In the genomic region with DNA sequence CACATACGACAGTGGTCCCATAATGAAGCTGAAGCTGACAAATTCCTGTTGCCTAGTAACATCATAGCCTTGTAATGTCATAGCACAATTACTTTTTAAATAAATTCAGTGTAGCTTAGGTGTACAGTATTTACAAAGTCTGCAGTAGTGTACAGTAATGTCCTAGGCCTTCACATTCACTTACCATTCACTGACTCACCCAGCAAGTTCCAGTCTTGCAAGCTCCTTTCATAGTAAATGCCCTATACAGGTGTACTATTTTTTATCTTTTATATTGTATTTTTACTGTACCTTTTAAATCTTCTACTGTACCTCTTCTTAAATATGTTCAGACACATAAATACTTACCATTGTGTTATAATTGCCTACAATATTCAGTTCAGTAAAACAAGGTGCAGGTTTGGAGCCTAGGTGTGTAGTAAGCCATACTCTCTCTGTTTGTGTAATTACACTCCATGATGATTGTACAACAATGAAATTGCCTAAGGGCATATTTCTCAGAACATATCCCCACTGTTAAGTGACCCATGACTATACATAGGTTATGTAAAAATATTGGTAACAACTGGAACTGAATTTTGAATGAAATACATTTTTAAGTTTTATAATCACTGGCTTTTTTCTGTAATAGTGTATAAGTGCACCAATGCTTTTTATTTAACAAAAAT, we compare ENCODE assay signal across 25 cellular contexts. TPM values are rescaled to one million over a fixed set of nuclear protein-coding genes. Genes with fewer than 3 reads are reported as not detected.
DNase-seq lines count a peak whose midpoint lies in the region; ATAC-seq and TF ChIP-seq lines count a peak whose summit lies in the region.
"Had no signal": no experiment of that assay in that cellular context is flagged by ENCODE, and none has a peak within 500 bp of the region (broad histone marks: within the 10 kb centered on the region; RNA-seq: fewer than 3 reads in every experiment).

No MANE protein-coding gene starts in this region.

- peak; percentile 10 for ATAC-seq in mucosa of descending colon
- ATAC-seq: CD8-positive, alpha-beta T cell; K562 had no signal

- no peaks in the 10 kb centered on the region for H3K4me1 ChIP-seq in mucosa of descending colon (ENCODE audit: low read depth)

- no peak overlapping the region for H3K4me3 ChIP-seq in epithelial cell of esophagus (ENCODE audit: low read length)
- H3K4me3 ChIP-seq in mucosa of descending colon: no peak overlapping the region
- H3K4me3 ChIP-seq: K562, SK-N-MC had no signal

- TF ChIP-seq CTCF in epithelial cell of esophagus (IDR thresholded peaks at IDR 0.05; ENCODE audit: insufficient read depth, low read depth, low read length, missing control alignments): no peak
- TF ChIP-seq CTCF in mucosa of descending colon (IDR thresholded peaks at IDR 0.05): no peak

- peak; percentile 0 to 25 for DNase-seq in NCI-H2081 (lab: John Stamatoyannopoulos, UW)
- DNase-seq in NCI-H2081 treated with DMSO at 0.1 percent for 48 hours (lab: John Stamatoyannopoulos, UW): no peak
- peak; percentile 15 for DNase-seq in NCI-H748 (lab: John Stamatoyannopoulos, UW; ENCODE audit: unreplicated experiment)
- DNase-seq in epithelial cell of esophagus (ENCODE audit: low read depth): peak; percentile 67
- DNase-seq in mucosa of descending colon: no peak
- no peak for DNase-seq in NCI-H2029 (lab: John Stamatoyannopoulos, UW)
- no peak for DNase-seq in NCI-H524 treated with DMSO at 0.1 percent for 48 hours (lab: John Stamatoyannopoulos, UW)
- DNase-seq in stimulated activated CD4-positive, alpha-beta T cell treated with anti-CD3 and anti-CD28 coated beads, Interleukin-15, amount 100 ng/mL, for 24 hours: no peak
- DNase-seq: AML-193; C1 segment of cervical spinal cord; Calu3; CD8-positive, alpha-beta T cell; DMS153; H7; MM.1S; NCI-H1048; NCI-H510A; RPMI8226; SHP77 treated with DMSO at 0.1 percent for 48 hours; SW 1271 had no signal

- intact Hi-C loops in mucosa of descending colon (cut with DNase I, micrococcal nuclease): no loop called here

- peaks cover 8% of the 10 kb centered on the region for H3K9me3 ChIP-seq in mucosa of descending colon

- no peaks in the 10 kb centered on the region for H3K36me3 ChIP-seq in mucosa of descending colon (ENCODE audit: low read depth)

RNA-seq across cellular contexts. Expression of a gene that starts 33.5 kb away (rescaled TPM):
- not detected for total RNA-seq in mucosa of descending colon
- total RNA-seq: A172; Calu3; CD8-positive, alpha-beta T cell; G401; H7; K562; LHCN-M2 had no signal

Comparison
In these comparisons a context has a peak if more than half of its experiments do, and no peak if none do; other contexts are left out.
1. DNase-seq: peak in NCI-H2081 (2 of 2), NCI-H748 (single experiment) and epithelial cell of esophagus (single experiment); none in NCI-H2081 treated with DMSO at 0.1 percent for 48 hours (single experiment), mucosa of descending colon (0 of 3), NCI-H2029 (single experiment), NCI-H524 treated with DMSO at 0.1 percent for 48 hours (single experiment) and stimulated activated CD4-positive, alpha-beta T cell treated with anti-CD3 and anti-CD28 coated beads, Interleukin-15, amount 100 ng/mL, for 24 hours (single experiment).